10 cellular contexts compared by ENCODE assay signal in genomic region chr9:126673689-126674364, GRCh38.
DNase-seq lines count a peak whose midpoint lies in the region; ATAC-seq and TF ChIP-seq lines count a peak whose summit lies in the region.
"Had no signal": no experiment of that assay in that cellular context is flagged by ENCODE, and none has a peak within 500 bp of the region (broad histone marks: within the 10 kb centered on the region; RNA-seq: fewer than 3 reads in every experiment).

No MANE protein-coding gene starts in this region.

- TF ChIP-seq POLR2A in IMR-90 (IDR thresholded peaks at IDR 0.05; ENCODE audit: low read depth, low read length): no peak

- peaks cover 81% of the 10 kb centered on the region for H3K27me3 ChIP-seq in IMR-90 (ENCODE audit: control insufficient read depth, insufficient read depth, low read length)

- DNase-seq in IMR-90 (peak; percentile 2), NCI-H69 (lab: John Stamatoyannopoulos, UW) (peak; percentile 85), cerebellum (ENCODE audit: low spot score) (peak; percentile 29), immature natural killer cell (no peak), NCI-H2107 treated with DMSO at 0.1 percent for 48 hours (lab: John Stamatoyannopoulos, UW; ENCODE audit: unreplicated experiment) (no peak), germinal center (ENCODE audit: low spot score) (no peak)
- DNase-seq: activated CD4-positive, alpha-beta T cell treated with anti-CD3 and anti-CD28 coated beads for 1 hour; CD4-positive, CD25-positive, alpha-beta regulatory T cell; HFFc6 had no signal

- H4K5ac ChIP-seq in IMR-90 (ENCODE audit: low read depth, low read length): no peak overlapping the region

- H3K4me3 Mint-ChIP-seq in nephron (peak overlapping the region in 2 of 3 experiments; percentile 15 to 28), immature natural killer cell (no peak overlapping the region)
- H3K4me3 Mint-ChIP-seq: CD4-positive, CD25-positive, alpha-beta regulatory T cell; HFFc6 had no signal

- H3K79me1 ChIP-seq in IMR-90 (ENCODE audit: low read depth in 1 of 2, low read length in 2 of 2): no peaks in the 10 kb centered on the region

- peak overlapping the region in 2 of 3 experiments; percentile 67 to 83 for H3K27ac Mint-ChIP-seq in nephron
- H3K27ac Mint-ChIP-seq in immature natural killer cell: no peak overlapping the region
- H3K27ac Mint-ChIP-seq: CD4-positive, CD25-positive, alpha-beta regulatory T cell; HFFc6 had no signal

- dilution Hi-C loops in IMR-90 (cut with HindIII; ENCODE audit: low sequenced_read_pairs, unreplicated experiment): no loop called here

- no peak overlapping the region for H3K4ac ChIP-seq in IMR-90 (ENCODE audit: low read depth, low read length)

- CTCF ChIA-PET in IMR-90 (lab: Yijun Ruan, JAX): no interaction called here

- no peaks in the 10 kb centered on the region for H4K20me1 ChIP-seq in IMR-90 (ENCODE audit: insufficient read depth, low read length)

- no peak overlapping the region for H2AK5ac ChIP-seq in IMR-90 (ENCODE audit: low read depth, low read length)

- no peaks in the 10 kb centered on the region for H3K36me3 ChIP-seq in IMR-90 (ENCODE audit: control insufficient read depth, insufficient read depth, low read length)

- H3K9me3 Mint-ChIP-seq in nephron (no peaks in the 10 kb centered on the region), immature natural killer cell (peaks cover 0 to 1% (median 0%) of the 10 kb centered on the region in 6 donors)
- H3K9me3 Mint-ChIP-seq: HFFc6 had no signal

- H4K8ac ChIP-seq in IMR-90 (ENCODE audit: low read depth in 2 of 2, low read length in 2 of 2): no peak overlapping the region

- intact Hi-C loops in IMR-90 (cut with micrococcal nuclease): no loop called here

- POLR2A ChIA-PET in IMR-90 (lab: Charles Lee; ENCODE audit: unreplicated experiment): no interaction called here

- H2BK20ac ChIP-seq in IMR-90 (ENCODE audit: low read depth, low read length): no peak overlapping the region

- H3K56ac ChIP-seq in IMR-90 (ENCODE audit: extremely low read depth, insufficient read depth, low read length): no peak overlapping the region

- no peaks in the 10 kb centered on the region for H3K36me3 Mint-ChIP-seq in nephron (ENCODE audit: low read depth)
- peaks cover 0 to 4% (median 3%) of the 10 kb centered on the region in 3 donors for H3K36me3 Mint-ChIP-seq in immature natural killer cell
- H3K36me3 Mint-ChIP-seq: CD4-positive, CD25-positive, alpha-beta regulatory T cell had no signal

- H3K9ac ChIP-seq in IMR-90 (ENCODE audit: low read depth, low read length): no peak overlapping the region

- no peak overlapping the region for H2BK5ac ChIP-seq in IMR-90 (ENCODE audit: low read depth, low read length, poor library complexity, severe bottlenecking)

- H2AFZ ChIP-seq in IMR-90 (replicated peaks; ENCODE audit: low read length, poor library complexity): peak overlapping the region; percentile 43

- H3K9me1 ChIP-seq in IMR-90 (ENCODE audit: insufficient read depth, low read length): peaks cover 3% of the 10 kb centered on the region; the same call in 1 of the 2 replicates

- H3K18ac ChIP-seq in IMR-90 (ENCODE audit: low read depth, low read length): no peak overlapping the region

- H3K4me2 ChIP-seq in IMR-90 (ENCODE audit: low read depth, low read length): no peak overlapping the region

- no TSS peak for BruUV-seq in IMR-90 (replicated peaks; lab: Mats Ljungman, UMichigan)

- no peak for TF ChIP-seq CTCF in IMR-90 (conservative IDR thresholded peaks at IDR 0.05; ENCODE audit: low read depth, low read length)
- no peak for TF ChIP-seq CTCF in nephron (IDR thresholded peaks at IDR 0.05; ENCODE audit: unreplicated experiment in 3 of 3)

- H3K27me3 Mint-ChIP-seq in nephron (ENCODE audit: low read depth) (peaks cover 64% of the 10 kb centered on the region), immature natural killer cell (ENCODE audit: low read depth in 3 of 3) (peaks cover 15 to 29% (median 20%) of the 10 kb centered on the region in 3 donors)

- H3K4me1 Mint-ChIP-seq in nephron (peaks cover 26% of the 10 kb centered on the region), immature natural killer cell (no peaks in the 10 kb centered on the region)

- no peak for TF ChIP-seq RAD21 in IMR-90 (IDR thresholded peaks at IDR 0.05; ENCODE audit: low read length)

- H3K4me3 ChIP-seq in IMR-90 (ENCODE audit: insufficient read depth, low read depth, low read length): no peak overlapping the region

- 9% methylated on average over 4 of the region's 13 CpGs; no CpG with 5 or more reads in 1 of the 2 experiments for WGBS in IMR-90 (ENCODE audit: extremely low coverage in 2 of 2, insufficient read length in 1 of 2), 2 experiments

- H2AK9ac ChIP-seq in IMR-90 (replicated peaks; ENCODE audit: low read depth, low read length, poor library complexity): no peak overlapping the region

- in situ Hi-C loops in IMR-90 (cut with MboI; ENCODE audit: low sequenced_read_pairs): no loop called here

- no peak overlapping the region for H3K14ac ChIP-seq in IMR-90 (replicated peaks; ENCODE audit: low read depth, low read length)

- no peak overlapping the region for H4K91ac ChIP-seq in IMR-90 (ENCODE audit: insufficient read depth, low read depth, low read length)

- peaks cover 6% of the 10 kb centered on the region for H3K9me3 ChIP-seq in IMR-90 (ENCODE audit: control insufficient read depth, insufficient read depth, low read length)

- no peak overlapping the region for H2BK120ac ChIP-seq in IMR-90 (ENCODE audit: low read depth, low read length)

- ATAC-seq in IMR-90 (ENCODE audit: low read depth): no peak

- no peak overlapping the region for H3K23ac ChIP-seq in IMR-90 (ENCODE audit: low read depth, low read length)

- no peak overlapping the region for H2BK15ac ChIP-seq in IMR-90 (ENCODE audit: low read depth, low read length)

- no peaks in the 10 kb centered on the region for H3K4me1 ChIP-seq in IMR-90 (ENCODE audit: control insufficient read depth, insufficient read depth, low read length)

- no peak overlapping the region for H3K27ac ChIP-seq in IMR-90 (ENCODE audit: insufficient read depth, low read length)

TF ChIP-seq in IMR-90, 13 proteins besides CTCF, POLR2A, EP300 and RAD21:
- TF ChIP-seq ELK1 (IDR thresholded peaks at IDR 0.05; ENCODE audit: borderline replicate concordance, low read depth, low read length) (no peak), MXI1 (IDR thresholded peaks at IDR 0.05; ENCODE audit: borderline replicate concordance, low read depth, low read length) (no peak), RFX5 (IDR thresholded peaks at IDR 0.05; ENCODE audit: low read depth, low read length) (no peak), FOS (IDR thresholded peaks at IDR 0.05; ENCODE audit: low read depth, low read length) (no peak), SMC3 (IDR thresholded peaks at IDR 0.05; ENCODE audit: low read depth, low read length) (no peak), CHD1 (IDR thresholded peaks at IDR 0.05; ENCODE audit: low read depth, low read length) (no peak), MAFK (IDR thresholded peaks at IDR 0.05; ENCODE audit: low read depth, low read length) (no peak), CEBPB (IDR thresholded peaks at IDR 0.05; ENCODE audit: low read depth, low read length) (no peak), NFE2L2 (IDR thresholded peaks at IDR 0.05; ENCODE audit: low read depth, low read length) (no peak), RCOR1 (IDR thresholded peaks at IDR 0.05; ENCODE audit: insufficient replicate concordance, low read length) (no peak), BHLHE40 (IDR thresholded peaks at IDR 0.05; ENCODE audit: low read depth, low read length) (no peak), MAZ (IDR thresholded peaks at IDR 0.05; ENCODE audit: borderline replicate concordance, low read depth, low read length) (no peak), USF2 (IDR thresholded peaks at IDR 0.05; ENCODE audit: low read depth, low read length) (no peak)
TF ChIP-seq in IMR-90: peak in this region for 0.

Comparison
In these comparisons a context has a peak if more than half of its experiments do, and no peak if none do; other contexts are left out.
1. DNase-seq: peak in IMR-90 (single experiment), NCI-H69 (single experiment) and cerebellum (single experiment); none in immature natural killer cell (0 of 3), NCI-H2107 treated with DMSO at 0.1 percent for 48 hours (single experiment) and germinal center (single experiment).
2. H3K27ac Mint-ChIP-seq: peak in nephron (2 of 3); none in immature natural killer cell (0 of 6).
3. H3K4me3 Mint-ChIP-seq: peak in nephron (2 of 3); none in immature natural killer cell (0 of 5).